Comparison of ENCODE assay signal across 8 cellular contexts in genomic region chr11:69297926-69298777, GRCh38. TPM values are rescaled to one million over a fixed set of nuclear protein-coding genes. Genes with fewer than 3 reads are reported as not detected.
A peak's percentile ranks its signal among the peaks of the same experiment; 100 is the strongest.
DNase-seq lines count a peak whose midpoint lies in the region; ATAC-seq and TF ChIP-seq lines count a peak whose summit lies in the region.

No MANE protein-coding gene starts in this region.

- H3K36me3 Mint-ChIP-seq in activated naive CD4-positive, alpha-beta T cell treated with anti-CD3 and anti-CD28 coated beads, Interleukin-2, amount 50 U/mL, for 24 hours, result no peaks in the 10 kb centered on the region
- H3K36me3 Mint-ChIP-seq in progenitor cell of endocrine pancreas (ENCODE audit: insufficient read depth), result no peaks in the 10 kb centered on the region

- TF ChIP-seq CTCF in progenitor cell of endocrine pancreas (IDR thresholded peaks at IDR 0.05; ENCODE audit: unreplicated experiment), result no peak

- peaks cover 64% of the 10 kb centered on the region for H3K4me1 Mint-ChIP-seq in activated naive CD4-positive, alpha-beta T cell treated with anti-CD3 and anti-CD28 coated beads, Interleukin-2, amount 50 U/mL, for 24 hours
- peaks cover 14% of the 10 kb centered on the region for H3K4me1 Mint-ChIP-seq in progenitor cell of endocrine pancreas (ENCODE audit: low read depth)

- peak overlapping the region; percentile 46 for H3K27ac Mint-ChIP-seq in activated naive CD4-positive, alpha-beta T cell treated with anti-CD3 and anti-CD28 coated beads, Interleukin-2, amount 50 U/mL, for 24 hours
- peak overlapping the region; percentile 92 for H3K27ac Mint-ChIP-seq in progenitor cell of endocrine pancreas

- DNase-seq in NCI-H2171 treated with DMSO at 0.1 percent for 48 hours (lab: John Stamatoyannopoulos, UW) (peak; percentile 3), NCI-H2171 (lab: John Stamatoyannopoulos, UW) (no peak), NAMALWA (ENCODE audit: low spot score) (peak; percentile 74), glomerular visceral epithelial cell (ENCODE audit: extremely low spot score) (peak; percentile 98), progenitor cell of endocrine pancreas (ENCODE audit: low spot score, unreplicated experiment) (no peak), NCI-H128 (lab: John Stamatoyannopoulos, UW; ENCODE audit: unreplicated experiment) (no peak)

- H3K4me3 Mint-ChIP-seq in activated naive CD4-positive, alpha-beta T cell treated with anti-CD3 and anti-CD28 coated beads, Interleukin-2, amount 50 U/mL, for 24 hours, result peak overlapping the region; percentile 79
- no peak overlapping the region for H3K4me3 Mint-ChIP-seq in progenitor cell of endocrine pancreas (ENCODE audit: low read depth)

- H3K27me3 Mint-ChIP-seq in activated naive CD4-positive, alpha-beta T cell treated with anti-CD3 and anti-CD28 coated beads, Interleukin-2, amount 50 U/mL, for 24 hours, result no peaks in the 10 kb centered on the region
- peaks cover 8% of the 10 kb centered on the region for H3K27me3 Mint-ChIP-seq in progenitor cell of endocrine pancreas

- no peaks in the 10 kb centered on the region for H3K9me3 Mint-ChIP-seq in activated naive CD4-positive, alpha-beta T cell treated with anti-CD3 and anti-CD28 coated beads, Interleukin-2, amount 50 U/mL, for 24 hours
- H3K9me3 Mint-ChIP-seq in progenitor cell of endocrine pancreas (ENCODE audit: low read depth), result no peaks in the 10 kb centered on the region

- ATAC-seq in HG02623 (IDR thresholded peaks at IDR 0.05; ENCODE audit: unreplicated experiment), result peak; percentile 35

RNA-seq across cellular contexts. Expression of gene MYEOV, which starts 4.2 kb away (rescaled TPM):
- 0.14 TPM in 1 of 2 replicates, not detected in the other for total RNA-seq in progenitor cell of endocrine pancreas

Comparison
In these comparisons a context has a peak if more than half of its experiments do, and no peak if none do; other contexts are left out.
1. DNase-seq: peak in NCI-H2171 treated with DMSO at 0.1 percent for 48 hours (single experiment), NAMALWA (single experiment) and glomerular visceral epithelial cell (single experiment); none in NCI-H2171 (single experiment), progenitor cell of endocrine pancreas (single experiment) and NCI-H128 (single experiment).